ENCODE assay signal across 16 cellular contexts in the genomic region with DNA sequence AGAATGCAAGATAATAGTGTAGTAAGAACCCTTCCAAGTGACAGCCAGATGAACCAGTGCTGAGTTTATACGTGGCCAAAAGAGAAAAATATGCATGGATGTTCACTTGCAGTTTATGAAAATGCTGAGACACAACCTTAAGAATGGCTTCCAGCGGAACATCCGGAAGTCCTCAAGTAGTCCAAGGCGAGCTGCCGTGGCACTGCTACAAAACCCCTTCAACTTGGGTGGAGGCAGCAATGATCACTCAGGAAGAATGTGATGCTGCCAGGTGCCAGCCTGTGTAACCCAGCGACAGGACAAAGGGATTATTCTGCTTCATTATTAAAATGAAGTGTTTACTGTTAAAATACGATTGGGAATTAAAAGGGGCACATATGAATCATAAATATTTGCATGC.
"Had no signal": no experiment of that assay in that cellular context is flagged by ENCODE, and none has a peak within 500 bp of the region (broad histone marks: within the 10 kb centered on the region; RNA-seq: fewer than 3 reads in every experiment).

No MANE protein-coding gene starts in this region.

- H3K27me3 Mint-ChIP-seq: activated naive CD4-positive, alpha-beta T cell treated with anti-CD3 and anti-CD28 coated beads, Interleukin-2, amount 50 U/mL, for 24 hours; dendritic cell treated with granulocyte-macrophage colony-stimulating factor and Interleukin-4, amounts not matched to agents 40 ng/mL and 50 ng/mL, for 4 days; stimulated activated naive CD8-positive, alpha-beta T cell treated with anti-CD3 and anti-CD28 coated beads, Interleukin-15, amount 100 ng/mL, for 72 hours had no signal

- H3K9me3 ChIP-seq: ovary, thoracic aorta, uterus had no signal

- H3K27ac Mint-ChIP-seq: activated naive CD4-positive, alpha-beta T cell treated with anti-CD3 and anti-CD28 coated beads, Interleukin-2, amount 50 U/mL, for 24 hours; dendritic cell treated with granulocyte-macrophage colony-stimulating factor and Interleukin-4, amounts not matched to agents 40 ng/mL and 50 ng/mL, for 4 days; nephron progenitor cell; stimulated activated naive CD8-positive, alpha-beta T cell treated with anti-CD3 and anti-CD28 coated beads, Interleukin-15, amount 100 ng/mL, for 72 hours had no signal

- H3K27me3 ChIP-seq: brain microvascular endothelial cell, ovary, uterus had no signal

- H3K4me3 Mint-ChIP-seq: activated naive CD4-positive, alpha-beta T cell treated with anti-CD3 and anti-CD28 coated beads, Interleukin-2, amount 50 U/mL, for 24 hours; dendritic cell treated with granulocyte-macrophage colony-stimulating factor and Interleukin-4, amounts not matched to agents 40 ng/mL and 50 ng/mL, for 4 days; nephron progenitor cell; stimulated activated naive CD8-positive, alpha-beta T cell treated with anti-CD3 and anti-CD28 coated beads, Interleukin-15, amount 100 ng/mL, for 72 hours had no signal

- H3K9me3 Mint-ChIP-seq: activated naive CD4-positive, alpha-beta T cell treated with anti-CD3 and anti-CD28 coated beads, Interleukin-2, amount 50 U/mL, for 24 hours; dendritic cell treated with granulocyte-macrophage colony-stimulating factor and Interleukin-4, amounts not matched to agents 40 ng/mL and 50 ng/mL, for 4 days; nephron progenitor cell; stimulated activated naive CD8-positive, alpha-beta T cell treated with anti-CD3 and anti-CD28 coated beads, Interleukin-15, amount 100 ng/mL, for 72 hours had no signal

- H3K4me1 ChIP-seq: uterus had no signal

- H3K36me3 ChIP-seq: ovary, thoracic aorta, uterus had no signal

- H3K27ac ChIP-seq: brain microvascular endothelial cell, ovary, thoracic aorta, uterus had no signal

- DNase-seq: activated CD4-positive, alpha-beta T cell treated with anti-CD3 and anti-CD28 coated beads, Interleukin-2, amount 50 U/mL, for 1 hour; activated effector memory CD4-positive, alpha-beta T cell treated with Interleukin-2 at 50 U/mL for 16 hours; activated T-cell treated with anti-CD3 and anti-CD28 coated beads for 4 hours; brain microvascular endothelial cell; cerebellar nuclear complex; left colon; nephron progenitor cell; ovary; stimulated activated CD4-positive, alpha-beta T cell treated with anti-CD3 and anti-CD28 coated beads, Interleukin-15, amount 100 ng/mL, for 24 hours; stimulated activated CD4-positive, alpha-beta T cell treated with anti-CD3 and anti-CD28 coated beads, Interleukin-4, amount 100 ng/mL, for 24 hours; stimulated activated naive CD8-positive, alpha-beta T cell treated with anti-CD3 and anti-CD28 coated beads, Interleukin-15, amount 100 ng/mL, for 72 hours; T-helper 2 cell; uterus had no signal

- H3K4me3 ChIP-seq: ovary, thoracic aorta, uterus had no signal

- ATAC-seq: left colon; stimulated activated naive CD8-positive, alpha-beta T cell treated with anti-CD3 and anti-CD28 coated beads, Interleukin-15, amount 100 ng/mL, for 72 hours had no signal
